Comparison of ENCODE assay signal across 1 cellular context in the genomic region with DNA sequence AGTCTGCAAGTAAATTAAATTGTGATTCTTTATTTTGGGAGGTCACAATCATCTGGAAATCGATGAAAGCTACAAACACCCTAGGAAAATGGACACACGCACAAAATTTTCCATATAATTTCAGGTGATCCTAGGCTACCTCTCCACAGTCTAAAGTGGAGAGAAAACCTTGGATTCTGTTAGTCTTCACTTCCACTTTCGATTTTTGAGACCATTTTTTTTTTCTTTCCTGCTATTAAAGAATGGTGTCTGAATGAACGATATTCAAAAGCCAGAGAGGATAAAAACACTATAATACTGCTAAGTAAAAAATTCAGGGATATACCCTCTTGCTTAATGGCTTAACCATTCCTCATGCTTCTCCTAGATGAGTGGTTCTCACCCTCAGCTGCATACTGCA.
TF ChIP-seq lines count a peak whose summit lies in the region.

No MANE protein-coding gene starts in this region.

TF ChIP-seq in H1, 55 proteins besides CTCF, POLR2A, EP300 and RAD21:
- TF ChIP-seq SP2 (IDR thresholded peaks at IDR 0.05; ENCODE audit: low read length): no peak
- TF ChIP-seq RFX5 (IDR thresholded peaks at IDR 0.05; ENCODE audit: borderline replicate concordance, low read depth, low read length): no peak
- TF ChIP-seq KDM4A (IDR thresholded peaks at IDR 0.05; ENCODE audit: low read depth, low read length, severe bottlenecking): no peak
- TF ChIP-seq, protein P1, sequence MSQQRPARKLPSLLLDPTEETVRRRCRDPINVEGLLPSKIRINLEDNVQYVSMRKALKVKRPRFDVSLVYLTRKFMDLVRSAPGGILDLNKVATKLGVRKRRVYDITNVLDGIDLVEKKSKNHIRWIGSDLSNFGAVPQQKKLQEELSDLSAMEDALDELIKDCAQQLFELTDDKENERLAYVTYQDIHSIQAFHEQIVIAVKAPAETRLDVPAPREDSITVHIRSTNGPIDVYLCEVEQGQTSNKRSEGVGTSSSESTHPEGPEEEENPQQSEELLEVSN (IDR thresholded peaks at IDR 0.05): no peak
- no peak for TF ChIP-seq TEAD4 (IDR thresholded peaks at IDR 0.05; ENCODE audit: low read depth, low read length)
- no peak for TF ChIP-seq GTF2F1 (IDR thresholded peaks at IDR 0.05; ENCODE audit: borderline replicate concordance, low read depth, low read length)
- TF ChIP-seq GABPA (IDR thresholded peaks at IDR 0.05; ENCODE audit: borderline replicate concordance, insufficient read depth, low read length): no peak
- TF ChIP-seq FOSL1 (IDR thresholded peaks at IDR 0.05; ENCODE audit: insufficient read depth, low read depth, low read length): no peak
- no peak for TF ChIP-seq BACH1 (IDR thresholded peaks at IDR 0.05; ENCODE audit: low read length)
- TF ChIP-seq CBX5 (IDR thresholded peaks at IDR 0.05; ENCODE audit: low read depth, low read length): no peak
- no peak for TF ChIP-seq ZNF274 (IDR thresholded peaks at IDR 0.05; ENCODE audit: borderline replicate concordance, extremely low read depth, low read length)
- no peak for TF ChIP-seq CBX8 (IDR thresholded peaks at IDR 0.05; ENCODE audit: borderline replicate concordance, low read depth, low read length)
- no peak for TF ChIP-seq PHF8 (conservative IDR thresholded peaks at IDR 0.05; ENCODE audit: low read depth, low read length)
TF ChIP-seq in H1: peak in this region for 0.
